In the genomic region with DNA sequence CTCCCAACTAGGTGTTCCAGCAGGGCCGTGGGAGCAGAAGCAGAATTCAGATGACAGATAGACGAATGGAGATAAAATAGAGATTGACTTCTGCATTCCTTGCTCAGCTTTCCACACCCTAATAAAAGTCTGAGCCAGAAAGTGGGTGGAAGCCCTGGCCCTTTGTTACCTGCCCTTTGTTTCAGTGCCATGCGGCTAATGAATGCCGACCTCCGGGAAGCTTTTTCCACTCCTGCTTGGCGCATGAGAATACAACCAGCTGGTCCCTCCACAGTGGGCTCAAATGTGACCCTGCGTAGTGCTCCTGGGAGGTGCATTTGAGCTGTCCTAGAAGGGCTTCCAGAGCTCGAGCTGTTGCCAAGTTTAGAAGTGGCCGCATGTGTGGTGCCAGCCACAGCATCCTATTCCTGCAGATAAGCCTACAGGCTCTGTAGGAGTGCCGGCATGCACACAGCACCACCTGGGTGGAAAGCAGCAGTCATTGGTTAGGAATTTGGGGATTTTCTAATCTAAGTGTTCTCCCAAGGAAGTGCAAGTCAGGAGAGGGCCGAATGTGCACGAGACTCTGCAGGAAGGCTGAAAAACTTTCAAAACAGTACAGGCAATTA, we compare ENCODE assay signal across 10 cellular contexts.
DNase-seq lines count a peak whose midpoint lies in the region; ATAC-seq and TF ChIP-seq lines count a peak whose summit lies in the region.
"Had no signal": no experiment of that assay in that cellular context is flagged by ENCODE, and none has a peak within 500 bp of the region (broad histone marks: within the 10 kb centered on the region; RNA-seq: fewer than 3 reads in every experiment).

No MANE protein-coding gene starts in this region.

- H3K4me1 Mint-ChIP-seq in GM23338, result peaks cover 63% of the 10 kb centered on the region

- H3K4me1 ChIP-seq in GM23338 (ENCODE audit: insufficient read depth), result peaks cover 38% of the 10 kb centered on the region
- H3K4me1 ChIP-seq in parathyroid adenoma, result peaks cover 35% of the 10 kb centered on the region
- H3K4me1 ChIP-seq in esophagus muscularis mucosa, result peaks cover 40 to 59% (median 47%) of the 10 kb centered on the region in 4 donors

- H3K9me2 ChIP-seq in GM23338 (ENCODE audit: insufficient read depth), result no peaks in the 10 kb centered on the region

- no peak for TF ChIP-seq EP300 in esophagus muscularis mucosa (IDR thresholded peaks at IDR 0.05)

- H3K36me3 ChIP-seq in GM23338 (ENCODE audit: insufficient read depth) (no peaks in the 10 kb centered on the region), parathyroid adenoma (ENCODE audit: control insufficient read depth, insufficient read depth, low read length) (no peaks in the 10 kb centered on the region), esophagus muscularis mucosa (no peaks in the 10 kb centered on the region)

- H3F3A ChIP-seq in GM23338 (replicated peaks; ENCODE audit: low read depth), result no peaks in the 10 kb centered on the region

- H3K27me3 Mint-ChIP-seq in GM23338 (ENCODE audit: insufficient read depth, low read depth, poor library complexity), result peaks cover 20% of the 10 kb centered on the region

- ATAC-seq in GM23338 (peak; percentile 82), SK-N-SH treated with all-trans-retinoic acid at 6 μM for 48 hours (peak; percentile 83), Right ventricle myocardium superior (ENCODE audit: poor library complexity) (peak; percentile 72)

- no peak overlapping the region for H2AFZ ChIP-seq in GM23338
- no peak overlapping the region for H2AFZ ChIP-seq in parathyroid adenoma

- H3K9me3 ChIP-seq in parathyroid adenoma (ENCODE audit: control insufficient read depth, low read length) (no peaks in the 10 kb centered on the region), esophagus muscularis mucosa (no peaks in the 10 kb centered on the region)

- peak overlapping the region; percentile 25; the same call in 1 of the 2 replicates for H3K4me2 ChIP-seq in GM23338
- no peak overlapping the region for H3K4me2 ChIP-seq in parathyroid adenoma (ENCODE audit: low read length)

- TF ChIP-seq CTCF in GM23338 (conservative IDR thresholded peaks at IDR 0.05; ENCODE audit: low read depth in 2 of 2), result no peak
- TF ChIP-seq CTCF in parathyroid adenoma (IDR thresholded peaks at IDR 0.05), result no peak
- no peak for TF ChIP-seq CTCF in esophagus muscularis mucosa (IDR thresholded peaks at IDR 0.05)

- H3K27ac ChIP-seq in GM23338 (ENCODE audit: low read depth) (peak overlapping the region; percentile 80), parathyroid adenoma (peak overlapping the region; percentile 44), esophagus muscularis mucosa (replicated peaks in 1 of 4) (peak overlapping the region in 2 of 4 donors; percentile 12 to 50)

- H3K9me3 Mint-ChIP-seq in GM23338, result 0 out of 3 replicates have a peak, but pooled peaks cover 2% of the 10 kb centered on the region

- H4K20me1 ChIP-seq in GM23338 (replicated peaks; ENCODE audit: insufficient read depth), result no peaks in the 10 kb centered on the region

- peak overlapping the region; percentile 88 for H3K27ac Mint-ChIP-seq in GM23338

- no peak for TF ChIP-seq POLR2A in esophagus muscularis mucosa (IDR thresholded peaks at IDR 0.05; ENCODE audit: low read depth)

- no peak overlapping the region for H3K9ac ChIP-seq in parathyroid adenoma

- intact Hi-C loops in Right ventricle myocardium superior (cut with DNase I) (loop anchor here (10.0 kb wide), 1 partner anchor 117 kb away; no protein-coding TSS in a partner anchor), esophagus muscularis mucosa (cut with DNase I) (loop anchor here (10.0 kb wide), 1 partner anchor 643 kb away; no protein-coding TSS in a partner anchor)

- H3K4me3 ChIP-seq in GM23338, result no peak overlapping the region
- H3K4me3 ChIP-seq in parathyroid adenoma (ENCODE audit: low read depth, low read length), result no peak overlapping the region
- H3K4me3 ChIP-seq in esophagus muscularis mucosa, result no peak overlapping the region

- H3K27me3 ChIP-seq in GM23338 (ENCODE audit: insufficient read depth) (no peaks in the 10 kb centered on the region), parathyroid adenoma (ENCODE audit: control insufficient read depth, insufficient read depth, low read length) (no peaks in the 10 kb centered on the region), esophagus muscularis mucosa (no peaks in the 10 kb centered on the region)

- H3K79me2 ChIP-seq in GM23338 (replicated peaks; ENCODE audit: insufficient read depth), result peaks cover 51% of the 10 kb centered on the region
- H3K79me2 ChIP-seq in parathyroid adenoma, result peaks cover 16% of the 10 kb centered on the region

- peak overlapping the region; percentile 38; the same call in 2 of the 3 replicates for H3K4me3 Mint-ChIP-seq in GM23338

- DNase-seq in GM23338 (ENCODE audit: low spot score), result peak; percentile 64
- DNase-seq in Right ventricle myocardium superior, result no peak
- DNase-seq in activated CD4-positive, CD25-positive, alpha-beta regulatory T cell (lab: John Stamatoyannopoulos, UW), result no peak
- DNase-seq in NCI-H526 (lab: John Stamatoyannopoulos, UW), result no peak
- DNase-seq in esophagus muscularis mucosa (ENCODE audit: extremely low spot score), result no peak
- no peak for DNase-seq in hippocampal formation (lab: John Stamatoyannopoulos, UW)
- DNase-seq: activated naive CD4-positive, alpha-beta T cell treated with Interleukin-2 at 50 U/mL for 16 hours; stimulated activated CD4-positive, alpha-beta T cell treated with anti-CD3 and anti-CD28 coated beads, Interleukin-1b, Interleukin-23, amount 100 ng/mL, for 48 hours had no signal

- WGBS in esophagus muscularis mucosa, result 47% methylated on average over 5 of the region's 12 CpGs

- no peaks in the 10 kb centered on the region for H3K36me3 Mint-ChIP-seq in GM23338 (ENCODE audit: low read depth)

TF ChIP-seq in GM23338, 12 proteins besides CTCF, POLR2A, EP300 and RAD21 (continues in another document):
- no peak for TF ChIP-seq STAT1 (IDR thresholded peaks at IDR 0.05; ENCODE audit: unreplicated experiment)
- TF ChIP-seq EZH2 (IDR thresholded peaks at IDR 0.05; ENCODE audit: low read depth, unreplicated experiment), result no peak
- TF ChIP-seq ZNF114 (CRISPR knock-in tag; IDR thresholded peaks at IDR 0.05), result no peak
- no peak for TF ChIP-seq ZNF331 (CRISPR knock-in tag; IDR thresholded peaks at IDR 0.05; ENCODE audit: low read depth)
- no peak for TF ChIP-seq EZH2phosphoT487 (IDR thresholded peaks at IDR 0.05; ENCODE audit: unreplicated experiment)
- no peak for TF ChIP-seq CREB1 (CRISPR knock-in tag; IDR thresholded peaks at IDR 0.05; ENCODE audit: low read depth)

TF ChIP-seq in SK-N-SH treated with all-trans-retinoic acid at 6 μM for 48 hours, 23 proteins besides CTCF, POLR2A, EP300 and RAD21:
- TF ChIP-seq ZNF8 (CRISPR knock-in tag; IDR thresholded peaks at IDR 0.05), result no peak
- TF ChIP-seq ZFP3 (CRISPR knock-in tag; IDR thresholded peaks at IDR 0.05), result peak; percentile 76; the same call in 1 of the 2 replicates
